Comparison of ENCODE assay signal across 1 cellular context in genomic region chr19:19033426-19034203, GRCh38.
TF ChIP-seq lines count a peak whose summit lies in the region.

Gene ARMC6 (plus strand): TSS chr19:19033603. CDS start chr19:19034210, 607 bp downstream.
Gene SUGP2 (minus strand): TSS chr19:19033517. CDS start chr19:19031071, 2,446 bp downstream.

TF ChIP-seq in GM12878, 131 proteins besides CTCF, POLR2A, EP300 and RAD21 (continued from another document and continues in another):
- TF ChIP-seq, protein P1, sequence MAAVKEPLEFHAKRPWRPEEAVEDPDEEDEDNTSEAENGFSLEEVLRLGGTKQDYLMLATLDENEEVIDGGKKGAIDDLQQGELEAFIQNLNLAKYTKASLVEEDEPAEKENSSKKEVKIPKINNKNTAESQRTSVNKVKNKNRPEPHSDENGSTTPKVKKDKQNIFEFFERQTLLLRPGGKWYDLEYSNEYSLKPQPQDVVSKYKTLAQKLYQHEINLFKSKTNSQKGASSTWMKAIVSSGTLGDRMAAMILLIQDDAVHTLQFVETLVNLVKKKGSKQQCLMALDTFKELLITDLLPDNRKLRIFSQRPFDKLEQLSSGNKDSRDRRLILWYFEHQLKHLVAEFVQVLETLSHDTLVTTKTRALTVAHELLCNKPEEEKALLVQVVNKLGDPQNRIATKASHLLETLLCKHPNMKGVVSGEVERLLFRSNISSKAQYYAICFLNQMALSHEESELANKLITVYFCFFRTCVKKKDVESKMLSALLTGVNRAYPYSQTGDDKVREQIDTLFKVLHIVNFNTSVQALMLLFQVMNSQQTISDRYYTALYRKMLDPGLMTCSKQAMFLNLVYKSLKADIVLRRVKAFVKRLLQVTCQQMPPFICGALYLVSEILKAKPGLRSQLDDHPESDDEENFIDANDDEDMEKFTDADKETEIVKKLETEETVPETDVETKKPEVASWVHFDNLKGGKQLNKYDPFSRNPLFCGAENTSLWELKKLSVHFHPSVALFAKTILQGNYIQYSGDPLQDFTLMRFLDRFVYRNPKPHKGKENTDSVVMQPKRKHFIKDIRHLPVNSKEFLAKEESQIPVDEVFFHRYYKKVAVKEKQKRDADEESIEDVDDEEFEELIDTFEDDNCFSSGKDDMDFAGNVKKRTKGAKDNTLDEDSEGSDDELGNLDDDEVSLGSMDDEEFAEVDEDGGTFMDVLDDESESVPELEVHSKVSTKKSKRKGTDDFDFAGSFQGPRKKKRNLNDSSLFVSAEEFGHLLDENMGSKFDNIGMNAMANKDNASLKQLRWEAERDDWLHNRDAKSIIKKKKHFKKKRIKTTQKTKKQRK (IDR thresholded peaks at IDR 0.05; ENCODE audit: low read depth, low read length), result no peak
- TF ChIP-seq POLR2AphosphoS5 (IDR thresholded peaks at IDR 0.05; ENCODE audit: low read length) (peak; percentile 69; the same call in 1 of the 2 replicates), KAT2A (conservative IDR thresholded peaks at IDR 0.05; ENCODE audit: control insufficient read depth, low read depth, low read length) (no peak), CHD2 (IDR thresholded peaks at IDR 0.05; ENCODE audit: borderline replicate concordance, low read depth, low read length) (peak; percentile 66), CBFB (IDR thresholded peaks at IDR 0.05; ENCODE audit: low read depth) (no peak), SRF (IDR thresholded peaks at IDR 0.05; ENCODE audit: low read depth in 2 of 2, low read length in 2 of 2) (no peak), ZNF687 (IDR thresholded peaks at IDR 0.05) (peak; percentile 93), ZBTB11 (CRISPR knock-in tag; IDR thresholded peaks at IDR 0.05) (no peak), JUNB (IDR thresholded peaks at IDR 0.05) (no peak), DPF2 (IDR thresholded peaks at IDR 0.05) (no peak; the same call in 1 of the 2 replicates), EGR1 (IDR thresholded peaks at IDR 0.05; ENCODE audit: borderline replicate concordance in 1 of 2, low read depth in 2 of 2, low read length in 2 of 2) (peak in 1 of 2 experiments; percentile 78; a peak in 2 of 3 replicates), SIX5 (IDR thresholded peaks at IDR 0.05; ENCODE audit: low read depth, low read length, severe bottlenecking) (no peak), STAT3 (IDR thresholded peaks at IDR 0.05; ENCODE audit: low read depth, low read length) (no peak), ESRRA (IDR thresholded peaks at IDR 0.05; ENCODE audit: low read length) (no peak), MEF2B (IDR thresholded peaks at IDR 0.05; ENCODE audit: partially characterized antibody, poor library complexity, severe bottlenecking) (peak; percentile 43), BMI1 (IDR thresholded peaks at IDR 0.05; ENCODE audit: borderline replicate concordance) (no peak), SP1 (IDR thresholded peaks at IDR 0.05; ENCODE audit: low read depth, low read length) (peak; percentile 38), SREBF1 (IDR thresholded peaks at IDR 0.05; ENCODE audit: low read length) (no peak), CHD1 (IDR thresholded peaks at IDR 0.05; ENCODE audit: low read depth, low read length) (no peak), PAX5 (IDR thresholded peaks at IDR 0.05; ENCODE audit: borderline replicate concordance, low read depth, low read length) (0 out of 2 replicates have a peak, but pooled peaks have one; percentile 30), SREBF2 (IDR thresholded peaks at IDR 0.05; ENCODE audit: low read length) (no peak), E2F8 (IDR thresholded peaks at IDR 0.05; ENCODE audit: low read depth, partially characterized antibody) (no peak), CHD4 (IDR thresholded peaks at IDR 0.05) (no peak), MEF2A (IDR thresholded peaks at IDR 0.05; ENCODE audit: insufficient read depth, low read depth, low read length) (no peak), TCF3 (IDR thresholded peaks at IDR 0.05; ENCODE audit: borderline replicate concordance, insufficient read depth, low read depth, low read length) (no peak), ASH2L (IDR thresholded peaks at IDR 0.05; ENCODE audit: borderline replicate concordance, low read depth) (no peak; the same call in 1 of the 2 replicates), HDAC2 (IDR thresholded peaks at IDR 0.05) (peak; percentile 87; the same call in 1 of the 2 replicates), NFXL1 (IDR thresholded peaks at IDR 0.05; ENCODE audit: borderline replicate concordance) (no peak), ATF2 (IDR thresholded peaks at IDR 0.05; ENCODE audit: low read length) (no peak)
- TF ChIP-seq, protein P2, sequence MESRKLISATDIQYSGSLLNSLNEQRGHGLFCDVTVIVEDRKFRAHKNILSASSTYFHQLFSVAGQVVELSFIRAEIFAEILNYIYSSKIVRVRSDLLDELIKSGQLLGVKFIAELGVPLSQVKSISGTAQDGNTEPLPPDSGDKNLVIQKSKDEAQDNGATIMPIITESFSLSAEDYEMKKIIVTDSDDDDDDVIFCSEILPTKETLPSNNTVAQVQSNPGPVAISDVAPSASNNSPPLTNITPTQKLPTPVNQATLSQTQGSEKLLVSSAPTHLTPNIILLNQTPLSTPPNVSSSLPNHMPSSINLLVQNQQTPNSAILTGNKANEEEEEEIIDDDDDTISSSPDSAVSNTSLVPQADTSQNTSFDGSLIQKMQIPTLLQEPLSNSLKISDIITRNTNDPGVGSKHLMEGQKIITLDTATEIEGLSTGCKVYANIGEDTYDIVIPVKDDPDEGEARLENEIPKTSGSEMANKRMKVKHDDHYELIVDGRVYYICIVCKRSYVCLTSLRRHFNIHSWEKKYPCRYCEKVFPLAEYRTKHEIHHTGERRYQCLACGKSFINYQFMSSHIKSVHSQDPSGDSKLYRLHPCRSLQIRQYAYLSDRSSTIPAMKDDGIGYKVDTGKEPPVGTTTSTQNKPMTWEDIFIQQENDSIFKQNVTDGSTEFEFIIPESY (IDR thresholded peaks at IDR 0.05), result no peak
- TF ChIP-seq, protein P3, sequence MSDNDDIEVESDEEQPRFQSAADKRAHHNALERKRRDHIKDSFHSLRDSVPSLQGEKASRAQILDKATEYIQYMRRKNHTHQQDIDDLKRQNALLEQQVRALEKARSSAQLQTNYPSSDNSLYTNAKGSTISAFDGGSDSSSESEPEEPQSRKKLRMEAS (IDR thresholded peaks at IDR 0.05; ENCODE audit: low read depth, low read length), result peak; percentile 95
- TF ChIP-seq, protein P4, sequence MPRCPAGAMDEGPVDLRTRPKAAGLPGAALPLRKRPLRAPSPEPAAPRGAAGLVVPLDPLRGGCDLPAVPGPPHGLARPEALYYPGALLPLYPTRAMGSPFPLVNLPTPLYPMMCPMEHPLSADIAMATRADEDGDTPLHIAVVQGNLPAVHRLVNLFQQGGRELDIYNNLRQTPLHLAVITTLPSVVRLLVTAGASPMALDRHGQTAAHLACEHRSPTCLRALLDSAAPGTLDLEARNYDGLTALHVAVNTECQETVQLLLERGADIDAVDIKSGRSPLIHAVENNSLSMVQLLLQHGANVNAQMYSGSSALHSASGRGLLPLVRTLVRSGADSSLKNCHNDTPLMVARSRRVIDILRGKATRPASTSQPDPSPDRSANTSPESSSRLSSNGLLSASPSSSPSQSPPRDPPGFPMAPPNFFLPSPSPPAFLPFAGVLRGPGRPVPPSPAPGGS (IDR thresholded peaks at IDR 0.05; ENCODE audit: borderline replicate concordance, insufficient read depth, low read depth, low read length, poor library complexity, severe bottlenecking), result no peak
- TF ChIP-seq, protein P5, sequence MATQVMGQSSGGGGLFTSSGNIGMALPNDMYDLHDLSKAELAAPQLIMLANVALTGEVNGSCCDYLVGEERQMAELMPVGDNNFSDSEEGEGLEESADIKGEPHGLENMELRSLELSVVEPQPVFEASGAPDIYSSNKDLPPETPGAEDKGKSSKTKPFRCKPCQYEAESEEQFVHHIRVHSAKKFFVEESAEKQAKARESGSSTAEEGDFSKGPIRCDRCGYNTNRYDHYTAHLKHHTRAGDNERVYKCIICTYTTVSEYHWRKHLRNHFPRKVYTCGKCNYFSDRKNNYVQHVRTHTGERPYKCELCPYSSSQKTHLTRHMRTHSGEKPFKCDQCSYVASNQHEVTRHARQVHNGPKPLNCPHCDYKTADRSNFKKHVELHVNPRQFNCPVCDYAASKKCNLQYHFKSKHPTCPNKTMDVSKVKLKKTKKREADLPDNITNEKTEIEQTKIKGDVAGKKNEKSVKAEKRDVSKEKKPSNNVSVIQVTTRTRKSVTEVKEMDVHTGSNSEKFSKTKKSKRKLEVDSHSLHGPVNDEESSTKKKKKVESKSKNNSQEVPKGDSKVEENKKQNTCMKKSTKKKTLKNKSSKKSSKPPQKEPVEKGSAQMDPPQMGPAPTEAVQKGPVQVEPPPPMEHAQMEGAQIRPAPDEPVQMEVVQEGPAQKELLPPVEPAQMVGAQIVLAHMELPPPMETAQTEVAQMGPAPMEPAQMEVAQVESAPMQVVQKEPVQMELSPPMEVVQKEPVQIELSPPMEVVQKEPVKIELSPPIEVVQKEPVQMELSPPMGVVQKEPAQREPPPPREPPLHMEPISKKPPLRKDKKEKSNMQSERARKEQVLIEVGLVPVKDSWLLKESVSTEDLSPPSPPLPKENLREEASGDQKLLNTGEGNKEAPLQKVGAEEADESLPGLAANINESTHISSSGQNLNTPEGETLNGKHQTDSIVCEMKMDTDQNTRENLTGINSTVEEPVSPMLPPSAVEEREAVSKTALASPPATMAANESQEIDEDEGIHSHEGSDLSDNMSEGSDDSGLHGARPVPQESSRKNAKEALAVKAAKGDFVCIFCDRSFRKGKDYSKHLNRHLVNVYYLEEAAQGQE (IDR thresholded peaks at IDR 0.05; ENCODE audit: low read depth, low read length), result no peak
